ENCODE assay signal across 21 cellular contexts in genomic region chr1:236654957-236655356, GRCh38. TPM values are rescaled to one million over a fixed set of nuclear protein-coding genes. Genes with fewer than 3 reads are reported as not detected.
DNase-seq lines count a peak whose midpoint lies in the region; TF ChIP-seq lines count a peak whose summit lies in the region.
"Had no signal": no experiment of that assay in that cellular context is flagged by ENCODE, and none has a peak within 500 bp of the region (broad histone marks: within the 10 kb centered on the region; RNA-seq: fewer than 3 reads in every experiment).

No MANE protein-coding gene starts in this region.

- TF ChIP-seq CTCF in A673 (conservative IDR thresholded peaks at IDR 0.05; ENCODE audit: low read depth, low read length), result no peak
- TF ChIP-seq CTCF in nephron (IDR thresholded peaks at IDR 0.05; ENCODE audit: unreplicated experiment in 3 of 3), result no peak

- CTCF ChIA-PET in A673 (lab: Charles Lee), result interaction anchor here (0.6 kb wide), 1 partner anchor 53 kb away, joined by 3 read pairs; no protein-coding TSS in a partner anchor

- peaks cover 31% of the 10 kb centered on the region for H3K4me1 ChIP-seq in A673 (ENCODE audit: insufficient read depth, low read length, poor library complexity, severe bottlenecking)
- H3K4me1 ChIP-seq: A549; BLaER1 treated with 17β-estradiol and CSF1 and Interleukin-3, amounts not matched to agents 10 nM and 100 nM had no signal

- H3K4me3 Mint-ChIP-seq in nephron, result peak overlapping the region in 1 of 3 experiments; percentile 34
- H3K4me3 Mint-ChIP-seq: H9 had no signal

- no peaks in the 10 kb centered on the region for H3K9me3 Mint-ChIP-seq in nephron
- H3K9me3 Mint-ChIP-seq: CD8-positive, alpha-beta memory T cell; H9 had no signal

- peaks cover 4% of the 10 kb centered on the region for H3K27me3 Mint-ChIP-seq in nephron (ENCODE audit: low read depth)

- intact Hi-C loops in A673 (cut with micrococcal nuclease; ENCODE audit: unreplicated experiment), result loop anchor here (5.0 kb wide), 1 partner anchor 837 kb away; no protein-coding TSS in a partner anchor

- H3K27me3 ChIP-seq in A673 (replicated peaks; ENCODE audit: insufficient read depth, low read depth, low read length, poor library complexity), result no peaks in the 10 kb centered on the region
- H3K27me3 ChIP-seq: BLaER1 treated with 17β-estradiol and CSF1 and Interleukin-3, amounts not matched to agents 10 nM and 100 nM had no signal

- POLR2A ChIA-PET in A673 (lab: Charles Lee; ENCODE audit: low non-redundant PET), result no interaction called here

- no peaks in the 10 kb centered on the region for H3K36me3 Mint-ChIP-seq in nephron (ENCODE audit: low read depth)
- H3K36me3 Mint-ChIP-seq: CD8-positive, alpha-beta memory T cell had no signal

- peak overlapping the region; percentile 53 to 78 (median 73) for H3K27ac Mint-ChIP-seq in nephron
- H3K27ac Mint-ChIP-seq: CD8-positive, alpha-beta memory T cell had no signal

- DNase-seq in A673 (ENCODE audit: low spot score) (peak; percentile 86), NCI-H1694 (lab: John Stamatoyannopoulos, UW) (peak; percentile 62), fibroblast of peridontal ligament (ENCODE audit: extremely low read depth) (peak; percentile 10), NCI-H2196 treated with DMSO at 0.1 percent for 48 hours (lab: John Stamatoyannopoulos, UW; ENCODE audit: unreplicated experiment) (no peak), NCI-H146 (lab: John Stamatoyannopoulos, UW) (no peak)
- no peak for DNase-seq in stimulated activated CD4-positive, alpha-beta T cell treated with anti-CD3 and anti-CD28 coated beads, Interleukin-2, amount 100 ng/mL, for 24 hours
- no peak for DNase-seq in activated CD4-positive, alpha-beta T cell treated with anti-CD3 and anti-CD28 coated beads, Interleukin-2, amount 50 U/mL, for 48 hours
- DNase-seq: CD8-positive, alpha-beta memory T cell; DMS79 treated with DMSO at 0.1 percent for 48 hours; H9; MV-4-11; NCI-H2029 treated with DMSO at 0.1 percent for 48 hours; NCI-H510A; NCI-H748 treated with DMSO at 0.1 percent for 48 hours; OCI-M1; Right ventricle myocardium superior had no signal

- no TSS peak for BruUV-seq in A673 (replicated peaks; lab: Mats Ljungman, UMichigan)

- peaks cover 25% of the 10 kb centered on the region for H3K4me1 Mint-ChIP-seq in nephron
- H3K4me1 Mint-ChIP-seq: CD8-positive, alpha-beta memory T cell had no signal

- H3K36me3 ChIP-seq in A673 (ENCODE audit: insufficient read depth, low read length, poor library complexity, severe bottlenecking), result no peaks in the 10 kb centered on the region
- H3K36me3 ChIP-seq: BLaER1 treated with 17β-estradiol and CSF1 and Interleukin-3, amounts not matched to agents 10 nM and 100 nM had no signal

- H3K27ac ChIP-seq in A673 (ENCODE audit: low read depth, low read length, poor library complexity, severe bottlenecking), result peak overlapping the region; percentile 95
- H3K27ac ChIP-seq: A549; BLaER1 treated with 17β-estradiol and CSF1 and Interleukin-3, amounts not matched to agents 10 nM and 100 nM; KMS-11 had no signal

- peak overlapping the region; percentile 10 for H3K4me3 ChIP-seq in A673 (ENCODE audit: low read depth, low read length, poor library complexity, severe bottlenecking)
- H3K4me3 ChIP-seq: A549; BLaER1 treated with 17β-estradiol and CSF1 and Interleukin-3, amounts not matched to agents 10 nM and 100 nM had no signal

- H3K9me3 ChIP-seq in A673 (ENCODE audit: low read depth, low read length, poor library complexity, severe bottlenecking), result no peaks in the 10 kb centered on the region
- H3K9me3 ChIP-seq: A549; BLaER1 treated with 17β-estradiol and CSF1 and Interleukin-3, amounts not matched to agents 10 nM and 100 nM had no signal

RNA-seq across cellular contexts. Expression of gene ACTN2, which starts 31.3 kb away (rescaled TPM):
- 34.2 and 39.4 TPM in 2 replicates for total RNA-seq in A673 (2021)
- total RNA-seq: CD8-positive, alpha-beta memory T cell; HT-29 had no signal

RNA-seq across cellular contexts. Expression of gene HEATR1, which starts 50.6 kb away (rescaled TPM):
- 47.7 and 59.7 TPM in 2 replicates for total RNA-seq in A673 (2021)

Comparison
In these comparisons a context has a peak if more than half of its experiments do, and no peak if none do; other contexts are left out.
1. DNase-seq: peak in A673 (single experiment), NCI-H1694 (single experiment) and fibroblast of peridontal ligament (single experiment); none in stimulated activated CD4-positive, alpha-beta T cell treated with anti-CD3 and anti-CD28 coated beads, Interleukin-2, amount 100 ng/mL, for 24 hours (0 of 2), NCI-H2196 treated with DMSO at 0.1 percent for 48 hours (single experiment), NCI-H146 (single experiment) and activated CD4-positive, alpha-beta T cell treated with anti-CD3 and anti-CD28 coated beads, Interleukin-2, amount 50 U/mL, for 48 hours (0 of 2).